Comparison of ENCODE assay signal across 17 cellular contexts in genomic region chr3:48707157-48707556, GRCh38. TPM values are rescaled to one million over a fixed set of nuclear protein-coding genes. Genes with fewer than 3 reads are reported as not detected.
DNase-seq lines count a peak whose midpoint lies in the region; ATAC-seq and TF ChIP-seq lines count a peak whose summit lies in the region.
"Had no signal": no experiment of that assay in that cellular context is flagged by ENCODE, and none has a peak within 500 bp of the region (broad histone marks: within the 10 kb centered on the region; RNA-seq: fewer than 3 reads in every experiment).

No MANE protein-coding gene starts in this region.

- peaks cover 11 to 21% of the 10 kb centered on the region in 2 donors for H3K4me1 ChIP-seq in naive thymus-derived CD4-positive, alpha-beta T cell (ENCODE audit: control insufficient read depth in 2 of 2, insufficient read depth in 2 of 2, low read length in 2 of 2)
- H3K4me1 ChIP-seq in subcutaneous abdominal adipose tissue (ENCODE audit: control insufficient read depth in 5 of 5, insufficient read depth in 5 of 5, low read length in 5 of 5), result peaks cover 2 to 34% (median 21%) of the 10 kb centered on the region in 5 donors

- H3K4me3 ChIP-seq in naive thymus-derived CD4-positive, alpha-beta T cell (ENCODE audit: low read length), result no peak overlapping the region
- no peak overlapping the region for H3K4me3 ChIP-seq in subcutaneous abdominal adipose tissue (ENCODE audit: low read depth in 1 of 5, low read length in 5 of 5)
- H3K4me3 ChIP-seq: A549; BLaER1 treated with 17β-estradiol and CSF1 and Interleukin-3, amounts not matched to agents 10 nM and 100 nM; PC-9 had no signal

- CTCF ChIA-PET in naive thymus-derived CD4-positive, alpha-beta T cell (lab: Charles Lee), result interaction anchor here (0.6 kb wide), 1 partner anchor 17 kb away, joined by 3 read pairs; no protein-coding TSS in a partner anchor

- peaks cover 0 to 26% (median 2%) of the 10 kb centered on the region in 3 experiments for H3K36me3 ChIP-seq in naive thymus-derived CD4-positive, alpha-beta T cell (ENCODE audit: control insufficient read depth in 2 of 3, insufficient read depth in 3 of 3, low read length in 3 of 3)
- peaks cover 4 to 33% (median 13%) of the 10 kb centered on the region in 5 donors for H3K36me3 ChIP-seq in subcutaneous abdominal adipose tissue (ENCODE audit: control insufficient read depth in 5 of 5, insufficient read depth in 5 of 5, low read length in 5 of 5)

- H3K9me3 ChIP-seq in naive thymus-derived CD4-positive, alpha-beta T cell (ENCODE audit: control insufficient read depth in 2 of 3, low read length in 3 of 3), result no peaks in the 10 kb centered on the region
- H3K9me3 ChIP-seq in subcutaneous abdominal adipose tissue (ENCODE audit: control insufficient read depth in 5 of 5, low read length in 5 of 5), result no peaks in the 10 kb centered on the region
- H3K9me3 ChIP-seq: A549; BLaER1 treated with 17β-estradiol and CSF1 and Interleukin-3, amounts not matched to agents 10 nM and 100 nM had no signal

- peaks cover 58% of the 10 kb centered on the region for H3K4me1 Mint-ChIP-seq in activated naive CD8-positive, alpha-beta T cell (ENCODE audit: low read depth)
- H3K4me1 Mint-ChIP-seq in activated naive CD8-positive, alpha-beta T cell treated with anti-CD3 and anti-CD28 coated beads, Interleukin-2, amount 50 U/mL, for 24 hours, result peaks cover 56% of the 10 kb centered on the region
- peaks cover 29 to 78% (median 60%) of the 10 kb centered on the region in 7 donors for H3K4me1 Mint-ChIP-seq in naive thymus-derived CD4-positive, alpha-beta T cell

- H3K9me3 Mint-ChIP-seq in activated naive CD8-positive, alpha-beta T cell (ENCODE audit: low read depth), result no peaks in the 10 kb centered on the region
- no peaks in the 10 kb centered on the region for H3K9me3 Mint-ChIP-seq in activated naive CD8-positive, alpha-beta T cell treated with anti-CD3 and anti-CD28 coated beads, Interleukin-2, amount 50 U/mL, for 24 hours
- H3K9me3 Mint-ChIP-seq in naive thymus-derived CD4-positive, alpha-beta T cell, result no peaks in the 10 kb centered on the region

- POLR2A ChIA-PET in naive thymus-derived CD4-positive, alpha-beta T cell (lab: Charles Lee), result interaction anchor here (1.4 kb wide), 1 partner anchor 10 kb away, joined by 5 read pairs; the partner anchor contains the start of gene IP6K2

- H3K9ac ChIP-seq in subcutaneous abdominal adipose tissue (ENCODE audit: low read length in 5 of 5), result no peak overlapping the region

- no peaks in the 10 kb centered on the region for H3K27me3 Mint-ChIP-seq in activated naive CD8-positive, alpha-beta T cell
- no peaks in the 10 kb centered on the region for H3K27me3 Mint-ChIP-seq in activated naive CD8-positive, alpha-beta T cell treated with anti-CD3 and anti-CD28 coated beads, Interleukin-2, amount 50 U/mL, for 24 hours
- H3K27me3 Mint-ChIP-seq in naive thymus-derived CD4-positive, alpha-beta T cell, result no peaks in the 10 kb centered on the region

- H3K27ac Mint-ChIP-seq in activated naive CD8-positive, alpha-beta T cell, result peak overlapping the region; percentile 28
- no peak overlapping the region for H3K27ac Mint-ChIP-seq in activated naive CD8-positive, alpha-beta T cell treated with anti-CD3 and anti-CD28 coated beads, Interleukin-2, amount 50 U/mL, for 24 hours
- peak overlapping the region in 3 of 9 donors; percentile 28 to 42 (median 37) for H3K27ac Mint-ChIP-seq in naive thymus-derived CD4-positive, alpha-beta T cell

- no peaks in the 10 kb centered on the region for H3K27me3 ChIP-seq in naive thymus-derived CD4-positive, alpha-beta T cell (ENCODE audit: control insufficient read depth in 2 of 2, insufficient read depth in 2 of 2, low read length in 2 of 2)
- H3K27me3 ChIP-seq in subcutaneous abdominal adipose tissue (ENCODE audit: control insufficient read depth in 5 of 5, insufficient read depth in 4 of 5, low read length in 5 of 5), result no peaks in the 10 kb centered on the region
- H3K27me3 ChIP-seq: BLaER1 treated with 17β-estradiol and CSF1 and Interleukin-3, amounts not matched to agents 10 nM and 100 nM had no signal

- H3K36me3 Mint-ChIP-seq in activated naive CD8-positive, alpha-beta T cell, result peaks cover 4% of the 10 kb centered on the region
- peaks cover 43% of the 10 kb centered on the region for H3K36me3 Mint-ChIP-seq in activated naive CD8-positive, alpha-beta T cell treated with anti-CD3 and anti-CD28 coated beads, Interleukin-2, amount 50 U/mL, for 24 hours (ENCODE audit: low read depth)
- peaks cover 5 to 33% (median 10%) of the 10 kb centered on the region in 5 donors for H3K36me3 Mint-ChIP-seq in naive thymus-derived CD4-positive, alpha-beta T cell

- no peak overlapping the region for H3K4me3 Mint-ChIP-seq in activated naive CD8-positive, alpha-beta T cell
- no peak overlapping the region for H3K4me3 Mint-ChIP-seq in activated naive CD8-positive, alpha-beta T cell treated with anti-CD3 and anti-CD28 coated beads, Interleukin-2, amount 50 U/mL, for 24 hours
- H3K4me3 Mint-ChIP-seq in naive thymus-derived CD4-positive, alpha-beta T cell, result no peak overlapping the region

- intact Hi-C loops in naive thymus-derived CD4-positive, alpha-beta T cell (cut with micrococcal nuclease), result no loop called here

- peak overlapping the region; percentile 15; the same call in 1 of the 2 replicates for H3K27ac ChIP-seq in VCaP
- no peak overlapping the region for H3K27ac ChIP-seq in naive thymus-derived CD4-positive, alpha-beta T cell (ENCODE audit: low read depth, low read length)
- peak overlapping the region; percentile 88 for H3K27ac ChIP-seq in subcutaneous abdominal adipose tissue (ENCODE audit: low read depth, low read length)
- H3K27ac ChIP-seq: A549; BLaER1 treated with 17β-estradiol and CSF1 and Interleukin-3, amounts not matched to agents 10 nM and 100 nM; PC-9 had no signal

- DNase-seq in activated naive CD8-positive, alpha-beta T cell treated with anti-CD3 and anti-CD28 coated beads, Interleukin-2, amount 50 U/mL, for 24 hours, result no peak
- no peak for DNase-seq in naive thymus-derived CD4-positive, alpha-beta T cell
- no peak for DNase-seq in epidermal melanocyte (ENCODE audit: insufficient read length, low spot score)
- no peak for DNase-seq in activated CD4-positive, alpha-beta T cell treated with anti-CD3 and anti-CD28 coated beads, Interleukin-2, amount 50 U/mL, for 48 hours
- DNase-seq: KG1, NCI-H1092 treated with DMSO at 0.1 percent for 48 hours, NCI-H2081 treated with DMSO at 0.1 percent for 48 hours, NCI-H510A, NCI-H774, PC-9 had no signal

- ATAC-seq in activated naive CD8-positive, alpha-beta T cell treated with anti-CD3 and anti-CD28 coated beads, Interleukin-2, amount 50 U/mL, for 24 hours, result no peak
- ATAC-seq in naive thymus-derived CD4-positive, alpha-beta T cell, result peak; percentile 40
- no peak for ATAC-seq in HG02759 (IDR thresholded peaks at IDR 0.05; ENCODE audit: unreplicated experiment)
- ATAC-seq: A549, HCT116 had no signal

- TF ChIP-seq CTCF in VCaP (conservative IDR thresholded peaks at IDR 0.05), result no peak

RNA-seq across cellular contexts. Expression of gene IP6K2, which starts 9.9 kb away (rescaled TPM):
- total RNA-seq in naive thymus-derived CD4-positive, alpha-beta T cell, result 10 to 100 TPM; 72.0 to 94.3 (median 85.9) TPM
- polyA plus RNA-seq in naive thymus-derived CD4-positive, alpha-beta T cell, result 10 to 100 TPM; 43.0 to 50.0 TPM

RNA-seq across cellular contexts. Expression of gene NCKIPSD, which starts 21.4 kb away (rescaled TPM):
- 10 to 100 TPM; 13.7 to 42.1 (median 20.3) TPM for total RNA-seq in naive thymus-derived CD4-positive, alpha-beta T cell
- polyA plus RNA-seq in naive thymus-derived CD4-positive, alpha-beta T cell, result 10 to 100 TPM in 1 of 2 donors, 1 to 10 TPM in 1; 8.6 to 21.9 TPM

RNA-seq across cellular contexts. Expression of gene CELSR3, which starts 44.5 kb away (rescaled TPM):
- total RNA-seq in naive thymus-derived CD4-positive, alpha-beta T cell, result 1 to 10 TPM; 2.9 to 8.7 (median 4.2) TPM
- polyA plus RNA-seq in naive thymus-derived CD4-positive, alpha-beta T cell, result under 1 TPM; 0.17 to 0.69 TPM
